21 cellular contexts compared by ENCODE assay signal in genomic region chr9:130458027-130458803, GRCh38. TPM values are rescaled to one million over a fixed set of nuclear protein-coding genes. Genes with fewer than 3 reads are reported as not detected.
DNase-seq lines count a peak whose midpoint lies in the region; ATAC-seq and TF ChIP-seq lines count a peak whose summit lies in the region.
"Had no signal": no experiment of that assay in that cellular context is flagged by ENCODE, and none has a peak within 500 bp of the region (broad histone marks: within the 10 kb centered on the region; RNA-seq: fewer than 3 reads in every experiment).

No MANE protein-coding gene starts in this region.

- in situ Hi-C loops in transverse colon (cut with MboI; ENCODE audit: low pct_ligation_motif_present in 1 of 4, low pct_unique_long_range_greater_than_20kb in 1 of 4, low sequenced_read_pairs in 3 of 4): loop anchor here in 3 of 4 donors (5.0 to 10.0 kb wide), 3 partner anchors 217 to 227 kb away; no protein-coding TSS in a partner anchor

- H3K27me3 Mint-ChIP-seq in progenitor cell of endocrine pancreas: peaks cover 16% of the 10 kb centered on the region

- H3K4me3 ChIP-seq in right cardiac atrium (ENCODE audit: low read length): no peak overlapping the region
- H3K4me3 ChIP-seq in heart right ventricle: no peak overlapping the region
- no peak overlapping the region for H3K4me3 ChIP-seq in transverse colon
- H3K4me3 ChIP-seq: BLaER1 treated with 17β-estradiol and CSF1 and Interleukin-3, amounts not matched to agents 10 nM and 100 nM; GM12878; GM23248; HAP-1 had no signal

- no peak for TF ChIP-seq POLR2A in transverse colon (IDR thresholded peaks at IDR 0.05)

- no peaks in the 10 kb centered on the region for H3K36me3 Mint-ChIP-seq in progenitor cell of endocrine pancreas (ENCODE audit: insufficient read depth)
- H3K36me3 Mint-ChIP-seq: CD4-positive, CD25-positive, alpha-beta regulatory T cell; CD8-positive, alpha-beta memory T cell; IgD-negative memory B cell had no signal

- TF ChIP-seq EP300 in transverse colon (IDR thresholded peaks at IDR 0.05; ENCODE audit: low read depth): no peak

- H3K36me3 ChIP-seq in heart right ventricle (peaks cover 0 to 19% (median 0%) of the 10 kb centered on the region in 9 donors), transverse colon (no peaks in the 10 kb centered on the region)
- H3K36me3 ChIP-seq: HAP-1 had no signal

- H3K4me1 Mint-ChIP-seq in progenitor cell of endocrine pancreas (ENCODE audit: low read depth): no peaks in the 10 kb centered on the region
- H3K4me1 Mint-ChIP-seq: B cell; CD8-positive, alpha-beta memory T cell had no signal

- H3K27ac Mint-ChIP-seq in progenitor cell of endocrine pancreas: no peak overlapping the region
- H3K27ac Mint-ChIP-seq: B cell; CD4-positive, CD25-positive, alpha-beta regulatory T cell; CD8-positive, alpha-beta memory T cell; IgD-negative memory B cell had no signal

- peaks cover 7% of the 10 kb centered on the region for H3K4me1 ChIP-seq in right cardiac atrium (ENCODE audit: control insufficient read depth, insufficient read depth, low read length)
- H3K4me1 ChIP-seq in heart right ventricle: peaks cover 6 to 36% (median 18%) of the 10 kb centered on the region in 9 donors
- peaks cover 0 to 5% (median 2%) of the 10 kb centered on the region in 4 donors for H3K4me1 ChIP-seq in transverse colon
- H3K4me1 ChIP-seq: HAP-1 had no signal

- H3K4me3 Mint-ChIP-seq in progenitor cell of endocrine pancreas (ENCODE audit: low read depth): no peak overlapping the region
- H3K4me3 Mint-ChIP-seq: B cell; CD4-positive, CD25-positive, alpha-beta regulatory T cell; CD8-positive, alpha-beta memory T cell; IgD-negative memory B cell had no signal

- no peak for TF ChIP-seq CTCF in heart right ventricle (IDR thresholded peaks at IDR 0.05)
- no peak for TF ChIP-seq CTCF in transverse colon (IDR thresholded peaks at IDR 0.05)
- no peak for TF ChIP-seq CTCF in progenitor cell of endocrine pancreas (IDR thresholded peaks at IDR 0.05; ENCODE audit: unreplicated experiment)

- H3K27ac ChIP-seq in right cardiac atrium (ENCODE audit: low read length): no peak overlapping the region
- no peak overlapping the region for H3K27ac ChIP-seq in heart right ventricle
- H3K27ac ChIP-seq in transverse colon: no peak overlapping the region
- H3K27ac ChIP-seq: BLaER1 treated with 17β-estradiol and CSF1 and Interleukin-3, amounts not matched to agents 10 nM and 100 nM; GM23248 had no signal

- ATAC-seq in right cardiac atrium (no peak), heart right ventricle (no peak), left lobe of liver (peak; percentile 1)
- ATAC-seq: GM12878 had no signal

- intact Hi-C loops in right cardiac atrium (cut with DNase I): loop anchor here in 1 of 4 donors (10.0 kb wide), 1 partner anchor 117 kb away; the partner anchor contains the start of gene FUBP3
- intact Hi-C loops in heart right ventricle (cut with DNase I): no loop called here
- intact Hi-C loops in transverse colon (cut with DNase I; ENCODE audit: low total_unique reads): no loop called here

- WGBS in right cardiac atrium: 92% methylated on average over 23 of the region's 23 CpGs
- 92 to 97% methylated on average over 23 of the region's 23 CpGs for WGBS in heart right ventricle, 2 donors
- WGBS in transverse colon (ENCODE audit: low coverage in 1 of 2), 2 donors: 73 to 88% methylated on average over 8 to 23 of the region's 23 CpGs

- H3K9me3 Mint-ChIP-seq in progenitor cell of endocrine pancreas (ENCODE audit: low read depth): no peaks in the 10 kb centered on the region
- H3K9me3 Mint-ChIP-seq: CD4-positive, CD25-positive, alpha-beta regulatory T cell; CD8-positive, alpha-beta memory T cell had no signal

- DNase-seq in right cardiac atrium (peak in 2 of 3 donors; percentile 38 to 45), heart right ventricle (no peak), NCI-H69 (lab: John Stamatoyannopoulos, UW) (peak; percentile 30), left lobe of liver (ENCODE audit: low spot score) (no peak), transverse colon (no peak), progenitor cell of endocrine pancreas (ENCODE audit: low spot score, unreplicated experiment) (no peak), foreskin melanocyte (no peak)
- DNase-seq: CD4-positive, CD25-positive, alpha-beta regulatory T cell; CD8-positive, alpha-beta memory T cell; COR-L47; DMS 273 treated with DMSO at 0.1 percent for 48 hours; DMS53; DND-41; EL; GM23248 had no signal

- no peaks in the 10 kb centered on the region for H3K9me3 ChIP-seq in right cardiac atrium (ENCODE audit: control insufficient read depth, low read length)
- no peaks in the 10 kb centered on the region for H3K9me3 ChIP-seq in heart right ventricle
- no peaks in the 10 kb centered on the region for H3K9me3 ChIP-seq in transverse colon
- H3K9me3 ChIP-seq: BLaER1 treated with 17β-estradiol and CSF1 and Interleukin-3, amounts not matched to agents 10 nM and 100 nM; HAP-1 had no signal

- H3K27me3 ChIP-seq in right cardiac atrium (ENCODE audit: control insufficient read depth, insufficient read depth): no peaks in the 10 kb centered on the region
- H3K27me3 ChIP-seq in heart right ventricle: no peaks in the 10 kb centered on the region
- H3K27me3 ChIP-seq in transverse colon: no peaks in the 10 kb centered on the region
- H3K27me3 ChIP-seq: BLaER1 treated with 17β-estradiol and CSF1 and Interleukin-3, amounts not matched to agents 10 nM and 100 nM had no signal

RNA-seq across cellular contexts. Expression of gene ASS1, which starts 13.5 kb away (rescaled TPM):
- total RNA-seq in right cardiac atrium (10 to 100 TPM; 37.6 to 88.3 (median 52.9) TPM), heart right ventricle (100 to 1,000 TPM in 1 of 10 donors, 10 to 100 TPM in 9; 27.4 to 116 (median 41.5) TPM), left lobe of liver (1,233 TPM), transverse colon (100 to 1,000 TPM in 3 of 4 donors, 10 to 100 TPM in 1; 57.9 to 345 (median 266) TPM), progenitor cell of endocrine pancreas (6.5 and 7.7 TPM in 2 replicates)
- polyA plus RNA-seq in right cardiac atrium (77.8 TPM), heart right ventricle (100 to 1,000 TPM in 1 of 2 donors, 10 to 100 TPM in 1; 74.9 to 147 TPM)
- total RNA-seq: A172; CD4-positive, CD25-positive, alpha-beta regulatory T cell had no signal
- polyA plus RNA-seq: CD4-positive, CD25-positive, alpha-beta regulatory T cell; CD8-positive, alpha-beta memory T cell; IgD-negative memory B cell had no signal

Comparison
In these comparisons a context has a peak if more than half of its experiments do, and no peak if none do; other contexts are left out.
1. DNase-seq: peak in right cardiac atrium (2 of 3) and NCI-H69 (single experiment); none in heart right ventricle (0 of 2), left lobe of liver (single experiment), transverse colon (single experiment), progenitor cell of endocrine pancreas (single experiment) and foreskin melanocyte (single experiment).